In the genomic region with DNA sequence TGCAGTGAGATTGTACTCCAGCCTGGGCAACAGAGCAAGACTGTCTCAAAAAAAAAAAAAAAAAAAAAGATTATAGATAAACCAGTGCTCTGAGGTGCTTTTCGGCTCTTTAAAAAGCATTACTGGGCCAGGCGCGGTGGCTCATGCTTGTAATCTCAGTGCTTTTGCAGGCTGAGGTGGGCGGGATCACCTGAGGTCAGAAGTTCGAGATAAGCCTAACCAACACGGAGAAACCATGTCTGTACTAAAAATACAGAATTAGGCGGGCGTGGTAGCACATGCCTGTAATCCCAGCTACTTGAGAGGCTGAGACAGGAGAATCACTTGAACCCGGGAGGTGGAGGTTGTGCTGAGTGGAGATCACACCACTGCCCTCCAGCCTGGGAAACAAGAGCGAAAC, we compare ENCODE assay signal across 28 cellular contexts. TPM values are rescaled to one million over a fixed set of nuclear protein-coding genes. Genes with fewer than 3 reads are reported as not detected.
"Had no signal": no experiment of that assay in that cellular context is flagged by ENCODE, and none has a peak within 500 bp of the region (broad histone marks: within the 10 kb centered on the region; RNA-seq: fewer than 3 reads in every experiment).

No MANE protein-coding gene starts in this region.

- ATAC-seq: left colon; left ventricle myocardium superior; natural killer cell treated with Interleukin-12 subunit alpha and Interleukin-12 subunit beta and Interleukin-15 and Interleukin-18, amount 100 ng/mL, for 72 hours had no signal

- H3K4me3 Mint-ChIP-seq: natural killer cell treated with Interleukin-12 subunit alpha and Interleukin-12 subunit beta and Interleukin-15 and Interleukin-18, amount 100 ng/mL, for 72 hours; neural progenitor cell had no signal

- H3K4me2 ChIP-seq: hepatocyte, neural progenitor cell had no signal

- H2AFZ ChIP-seq: hepatocyte, neural progenitor cell had no signal

- H3K27me3 ChIP-seq: esophagus squamous epithelium, hepatocyte, neural progenitor cell, ovary, right atrium auricular region, sigmoid colon, stomach, transverse colon had no signal

- DNase-seq: effector memory CD4-positive, alpha-beta T cell; esophagus squamous epithelium; foreskin fibroblast; head of caudate nucleus; left colon; left ventricle myocardium superior; mesenchymal stem cell; midbrain; nucleus accumbens; ovary; sigmoid colon; stimulated activated CD4-positive, alpha-beta T cell treated with anti-CD3 and anti-CD28 coated beads, Interleukin-2, amount 100 ng/mL, for 24 hours; stimulated activated CD4-positive, alpha-beta T cell treated with anti-CD3 and anti-CD28 coated beads, Interleukin-4, amount 100 ng/mL, for 4 hours; stimulated activated naive CD4-positive, alpha-beta T cell; stomach; substantia nigra; transverse colon had no signal

- H3K9me3 Mint-ChIP-seq: natural killer cell treated with Interleukin-12 subunit alpha and Interleukin-12 subunit beta and Interleukin-15 and Interleukin-18, amount 100 ng/mL, for 72 hours had no signal

- H3K9ac ChIP-seq: neural progenitor cell had no signal

- H3K27me3 Mint-ChIP-seq: natural killer cell treated with Interleukin-12 subunit alpha and Interleukin-12 subunit beta and Interleukin-15 and Interleukin-18, amount 100 ng/mL, for 72 hours had no signal

- H3K79me2 ChIP-seq: hepatocyte had no signal

- H3K27ac ChIP-seq: epithelial cell of prostate, esophagus squamous epithelium, hepatocyte, neural progenitor cell, ovary, right atrium auricular region, sigmoid colon, skin epidermis, stomach, thoracic aorta, transverse colon had no signal

- H3K4me1 ChIP-seq: neural progenitor cell had no signal

- H3K4me3 ChIP-seq: esophagus squamous epithelium, hepatocyte, lung, neural progenitor cell, ovary, right atrium auricular region, sigmoid colon, skin epidermis, stomach, thoracic aorta, transverse colon had no signal

- H3K27ac Mint-ChIP-seq: natural killer cell treated with Interleukin-12 subunit alpha and Interleukin-12 subunit beta and Interleukin-15 and Interleukin-18, amount 100 ng/mL, for 72 hours; neural progenitor cell had no signal

- H3K9me3 ChIP-seq: esophagus squamous epithelium, ovary, right atrium auricular region, sigmoid colon, stomach, thoracic aorta, transverse colon had no signal

- H3K4me1 Mint-ChIP-seq: neural progenitor cell had no signal

- H3K36me3 ChIP-seq: esophagus squamous epithelium, neural progenitor cell, ovary, right atrium auricular region, sigmoid colon, stomach, thoracic aorta, transverse colon had no signal

RNA-seq across cellular contexts. Expression of a gene that starts 44.1 kb away (rescaled TPM):
- total RNA-seq: esophagus squamous epithelium; kidney epithelial cell; left colon; left ventricle myocardium superior; natural killer cell treated with Interleukin-12 subunit alpha and Interleukin-12 subunit beta and Interleukin-15 and Interleukin-18, amount 100 ng/mL, for 72 hours; ovary; posterior vena cava; right atrium auricular region; sigmoid colon; stomach; thoracic aorta; transverse colon had no signal
- polyA plus RNA-seq: ovary, sigmoid colon, urinary bladder had no signal
